ENCODE assay signal across 32 cellular contexts in the genomic region with DNA sequence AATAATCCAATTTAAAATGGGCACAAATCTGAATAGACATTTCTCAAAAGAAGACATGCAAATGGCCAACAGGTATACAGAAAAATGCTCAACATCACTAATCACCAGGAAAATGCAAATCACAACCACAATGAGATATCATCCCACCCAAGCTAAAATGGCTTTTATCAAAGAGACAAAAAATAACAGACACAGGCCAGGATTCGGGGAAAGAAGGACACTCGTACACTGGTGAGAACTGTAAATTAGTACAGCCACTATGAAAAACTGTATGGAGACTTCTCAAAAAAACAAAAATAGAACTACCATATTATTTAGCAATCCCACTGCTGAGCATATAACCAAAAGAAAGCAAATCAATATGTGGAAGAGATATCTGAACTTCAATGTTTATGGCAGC. TPM values are rescaled to one million over a fixed set of nuclear protein-coding genes. Genes with fewer than 3 reads are reported as not detected.
"Had no signal": no experiment of that assay in that cellular context is flagged by ENCODE, and none has a peak within 500 bp of the region (broad histone marks: within the 10 kb centered on the region; RNA-seq: fewer than 3 reads in every experiment).

No MANE protein-coding gene starts in this region.

- DNase-seq: naive thymus-derived CD4-positive, alpha-beta T cell; natural killer cell; occipital lobe; ovary; posterior cingulate gyrus; psoas muscle; retina; spleen; stimulated activated CD4-positive, alpha-beta T cell treated with anti-CD3 and anti-CD28 coated beads, Interleukin-12 subunit alpha, Interleukin-12 subunit beta, amount 100 ng/mL, for 4 hours; stimulated activated CD4-positive, alpha-beta T cell treated with anti-CD3 and anti-CD28 coated beads, Interleukin-1b, Interleukin-23, amount 100 ng/mL, for 48 hours; stimulated activated CD4-positive, alpha-beta T cell treated with anti-CD3 and anti-CD28 coated beads, Interleukin-4, amount 100 ng/mL, for 1 hour; stimulated activated CD4-positive, alpha-beta T cell treated with anti-CD3 and anti-CD28 coated beads, Interleukin-4, amount 100 ng/mL, for 4 hours; stimulated activated CD8-positive, alpha-beta memory T cell treated with anti-CD3 and anti-CD28 coated beads, Interleukin-4, amount 100 ng/mL, for 48 hours; stimulated activated naive CD4-positive, alpha-beta T cell; stimulated activated naive CD8-positive, alpha-beta T cell treated with anti-CD3 and anti-CD28 coated beads, Interleukin-15, amount 100 ng/mL, for 72 hours; stimulated activated naive CD8-positive, alpha-beta T cell treated with anti-CD3 and anti-CD28 coated beads, Interleukin-15, Interleukin-2, amounts not matched to agents 100 U/mL and 50 U/mL, for 24 hours; substantia nigra; testis; tibial artery; transverse colon; upper lobe of right lung; uterus had no signal

- H3K27me3 ChIP-seq: neural progenitor cell, right atrium auricular region, suprapubic skin, testis, tibial artery, upper lobe of right lung, uterus had no signal

- H3K27ac Mint-ChIP-seq: naive thymus-derived CD4-positive, alpha-beta T cell; natural killer cell; nephron; neural progenitor cell; progenitor cell of endocrine pancreas; stimulated activated memory B cell treated with anti-CD40 and anti-IgM and Interleukin-4, amounts not matched to agents 10 μg/mL and 1 μg/mL and 100 μg/mL, for 72 hours; stimulated activated naive CD8-positive, alpha-beta T cell treated with anti-CD3 and anti-CD28 coated beads, Interleukin-15, amount 100 ng/mL, for 72 hours; type B pancreatic cell had no signal

- H3K27me3 Mint-ChIP-seq: type B pancreatic cell had no signal

- H3K4me2 ChIP-seq: neural progenitor cell, smooth muscle cell had no signal

- H3K4me1 ChIP-seq: neural progenitor cell, parathyroid adenoma, psoas muscle, right atrium auricular region, spleen, suprapubic skin, testis, tibial artery, transverse colon, upper lobe of right lung, uterus had no signal

- H3K79me2 ChIP-seq: parathyroid adenoma had no signal

- H3K4me3 ChIP-seq: neural progenitor cell, ovary, psoas muscle, right atrium auricular region, skin epidermis, smooth muscle cell, spleen, suprapubic skin, testis, tibial artery, transverse colon, upper lobe of right lung, uterus had no signal

- H3K4me1 Mint-ChIP-seq: naive thymus-derived CD4-positive, alpha-beta T cell; natural killer cell; nephron; stimulated activated memory B cell treated with anti-CD40 and anti-IgM and Interleukin-4, amounts not matched to agents 10 μg/mL and 1 μg/mL and 100 μg/mL, for 72 hours; stimulated activated naive CD8-positive, alpha-beta T cell treated with anti-CD3 and anti-CD28 coated beads, Interleukin-15, amount 100 ng/mL, for 72 hours had no signal

- H3K4me3 Mint-ChIP-seq: naive thymus-derived CD4-positive, alpha-beta T cell; natural killer cell; nephron; neural progenitor cell; stimulated activated memory B cell treated with anti-CD40 and anti-IgM and Interleukin-4, amounts not matched to agents 10 μg/mL and 1 μg/mL and 100 μg/mL, for 72 hours; stimulated activated naive CD8-positive, alpha-beta T cell treated with anti-CD3 and anti-CD28 coated beads, Interleukin-15, amount 100 ng/mL, for 72 hours; type B pancreatic cell had no signal

- H3K27ac ChIP-seq: neural progenitor cell, ovary, parathyroid adenoma, psoas muscle, right atrium auricular region, skin epidermis, spleen, suprapubic skin, testis, tibial artery, transverse colon, upper lobe of right lung, uterus had no signal

- H2AFZ ChIP-seq: neural progenitor cell, parathyroid adenoma had no signal

- H3K36me3 ChIP-seq: neural progenitor cell, ovary, right atrium auricular region, spleen, suprapubic skin, tibial artery, transverse colon, upper lobe of right lung, uterus had no signal

- H3K9me3 Mint-ChIP-seq: naive thymus-derived CD4-positive, alpha-beta T cell; natural killer cell; nephron; neural progenitor cell; stimulated activated memory B cell treated with anti-CD40 and anti-IgM and Interleukin-4, amounts not matched to agents 10 μg/mL and 1 μg/mL and 100 μg/mL, for 72 hours; stimulated activated naive CD8-positive, alpha-beta T cell treated with anti-CD3 and anti-CD28 coated beads, Interleukin-15, amount 100 ng/mL, for 72 hours; type B pancreatic cell had no signal

- H3K36me3 Mint-ChIP-seq: naive thymus-derived CD4-positive, alpha-beta T cell; natural killer cell; neural progenitor cell; stimulated activated memory B cell treated with anti-CD40 and anti-IgM and Interleukin-4, amounts not matched to agents 10 μg/mL and 1 μg/mL and 100 μg/mL, for 72 hours; type B pancreatic cell had no signal

- H3K9me3 ChIP-seq: ovary, psoas muscle, right atrium auricular region, spleen, suprapubic skin, testis, tibial artery, transverse colon, upper lobe of right lung, uterus had no signal

- H3K9ac ChIP-seq: neural progenitor cell, parathyroid adenoma had no signal

RNA-seq across cellular contexts. Expression of a gene that starts 8.5 kb away (rescaled TPM):
- total RNA-seq: natural killer cell had no signal
- polyA plus RNA-seq: naive thymus-derived CD4-positive, alpha-beta T cell had no signal
